In the genomic region with DNA sequence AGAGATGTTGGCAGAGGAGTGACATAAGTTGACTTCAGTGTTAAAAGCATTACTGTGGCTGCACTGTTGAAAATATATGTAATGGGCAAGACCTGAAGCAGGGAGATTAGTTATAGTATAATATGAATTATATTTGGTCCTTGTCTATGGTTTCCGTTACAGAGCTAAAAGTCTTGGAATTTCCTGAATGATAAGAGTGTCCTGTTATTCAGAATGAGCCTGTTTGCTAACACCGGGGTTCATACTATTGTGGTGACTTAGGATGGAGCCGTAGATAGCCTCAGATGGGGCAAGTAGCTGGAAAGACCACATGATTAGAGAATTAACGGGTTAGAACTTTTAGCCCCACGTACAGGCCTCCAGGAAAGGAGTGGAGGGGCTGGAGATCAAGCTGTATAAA, we compare ENCODE assay signal across 14 cellular contexts. TPM values are rescaled to one million over a fixed set of nuclear protein-coding genes. Genes with fewer than 3 reads are reported as not detected.
DNase-seq lines count a peak whose midpoint lies in the region; ATAC-seq and TF ChIP-seq lines count a peak whose summit lies in the region.
"Had no signal": no experiment of that assay in that cellular context is flagged by ENCODE, and none has a peak within 500 bp of the region (broad histone marks: within the 10 kb centered on the region; RNA-seq: fewer than 3 reads in every experiment).

No MANE protein-coding gene starts in this region.

- H3K9me3 ChIP-seq in CD4-positive, alpha-beta memory T cell (ENCODE audit: control insufficient read depth in 1 of 2, low read length in 2 of 2): no peaks in the 10 kb centered on the region
- H3K9me3 ChIP-seq in gastrocnemius medialis: no peaks in the 10 kb centered on the region
- no peaks in the 10 kb centered on the region for H3K9me3 ChIP-seq in suprapubic skin

- POLR2A ChIA-PET in CD4-positive, alpha-beta memory T cell (lab: Charles Lee; ENCODE audit: partially characterized antibody): no interaction called here

- peaks cover 26% of the 10 kb centered on the region for H3K36me3 ChIP-seq in CD4-positive, alpha-beta memory T cell (ENCODE audit: insufficient read depth, low read length)
- H3K36me3 ChIP-seq in brain microvascular endothelial cell (replicated peaks) (peaks cover 4% of the 10 kb centered on the region), gastrocnemius medialis (peaks cover 0 to 16% of the 10 kb centered on the region in 2 donors), suprapubic skin (peaks cover 24% of the 10 kb centered on the region)

- H3K4me3 Mint-ChIP-seq in CD4-positive, alpha-beta memory T cell: peak overlapping the region in 1 of 8 donors; percentile 32
- no peak overlapping the region for H3K4me3 Mint-ChIP-seq in HFFc6

- H3K9me3 Mint-ChIP-seq in CD4-positive, alpha-beta memory T cell: no peaks in the 10 kb centered on the region
- no peaks in the 10 kb centered on the region for H3K9me3 Mint-ChIP-seq in HFFc6

- H3K4me3 ChIP-seq in CD4-positive, alpha-beta memory T cell (ENCODE audit: low read length in 2 of 2): no peak overlapping the region
- H3K4me3 ChIP-seq in brain microvascular endothelial cell (ENCODE audit: low read depth, low read length): no peak overlapping the region
- H3K4me3 ChIP-seq in gastrocnemius medialis: no peak overlapping the region
- H3K4me3 ChIP-seq in suprapubic skin: no peak overlapping the region

- in situ Hi-C loops in brain microvascular endothelial cell (cut with HindIII; ENCODE audit: low pct_ligation_motif_present, low sequenced_read_pairs) (no loop called here), gastrocnemius medialis (cut with MboI; ENCODE audit: low sequenced_read_pairs in 4 of 4) (loop anchor here in 1 of 4 donors (25.0 kb wide), 1 partner anchor 539 kb away; the partner anchor contains the start of gene HSPH1)

- 78% methylated on average over 5 of the region's 5 CpGs for WGBS in suprapubic skin

- H3K27me3 Mint-ChIP-seq in CD4-positive, alpha-beta memory T cell: no peaks in the 10 kb centered on the region
- H3K27me3 Mint-ChIP-seq in HFFc6 (ENCODE audit: insufficient read depth): no peaks in the 10 kb centered on the region

- no peaks in the 10 kb centered on the region for H3K27me3 ChIP-seq in CD4-positive, alpha-beta memory T cell (ENCODE audit: insufficient read depth, low read length)
- H3K27me3 ChIP-seq in brain microvascular endothelial cell (replicated peaks) (no peaks in the 10 kb centered on the region), gastrocnemius medialis (no peaks in the 10 kb centered on the region), suprapubic skin (no peaks in the 10 kb centered on the region)

- no peak for TF ChIP-seq EP300 in suprapubic skin (IDR thresholded peaks at IDR 0.05)

- TF ChIP-seq POLR2A in gastrocnemius medialis (IDR thresholded peaks at IDR 0.05) (no peak), suprapubic skin (IDR thresholded peaks at IDR 0.05) (no peak)

- peaks cover 29 to 43% of the 10 kb centered on the region in 2 donors for H3K36me3 Mint-ChIP-seq in CD4-positive, alpha-beta memory T cell
- peaks cover 24% of the 10 kb centered on the region for H3K36me3 Mint-ChIP-seq in HFFc6 (ENCODE audit: low read depth)

- CTCF ChIA-PET in CD4-positive, alpha-beta memory T cell (lab: Charles Lee; ENCODE audit: partially characterized antibody): no interaction called here

- no peak for DNase-seq in CD4-positive, alpha-beta memory T cell
- DNase-seq in HFFc6 (no peak), brain microvascular endothelial cell (peak; percentile 65), iris pigment epithelial cell (ENCODE audit: low read depth) (peak; percentile 68), gastrocnemius medialis (no peak), Ammon's horn (ENCODE audit: low spot score) (no peak), suprapubic skin (ENCODE audit: low spot score in 2 of 2) (no peak)
- DNase-seq: DMS 273 treated with DMSO at 0.1 percent for 48 hours, KBM-7, NCI-H1092, NCI-H1694, NCI-H2107, NCI-H69 had no signal

- intact Hi-C loops in CD4-positive, alpha-beta memory T cell (cut with micrococcal nuclease): no loop called here
- intact Hi-C loops in gastrocnemius medialis (cut with DNase I; ENCODE audit: low total_unique reads): no loop called here

- peak overlapping the region in 4 of 7 donors; percentile 9 to 78 (median 45) for H3K27ac Mint-ChIP-seq in CD4-positive, alpha-beta memory T cell
- peak overlapping the region; percentile 22; the same call in 1 of the 2 replicates for H3K27ac Mint-ChIP-seq in HFFc6

- ATAC-seq in gastrocnemius medialis: no peak

- H3K27ac ChIP-seq in CD4-positive, alpha-beta memory T cell (ENCODE audit: low read depth, low read length): no peak overlapping the region
- peak overlapping the region; percentile 68 for H3K27ac ChIP-seq in brain microvascular endothelial cell
- no peak overlapping the region for H3K27ac ChIP-seq in gastrocnemius medialis
- no peak overlapping the region for H3K27ac ChIP-seq in suprapubic skin
- H3K27ac ChIP-seq: RWPE1 had no signal

- H3K4me1 ChIP-seq in CD4-positive, alpha-beta memory T cell (ENCODE audit: insufficient read depth, low read length): peaks cover 36% of the 10 kb centered on the region
- H3K4me1 ChIP-seq in gastrocnemius medialis: peaks cover 24 to 28% of the 10 kb centered on the region in 2 donors
- H3K4me1 ChIP-seq in suprapubic skin: peaks cover 27% of the 10 kb centered on the region

- no peak for TF ChIP-seq CTCF in HFFc6 (IDR thresholded peaks at IDR 0.05)
- TF ChIP-seq CTCF in brain microvascular endothelial cell (IDR thresholded peaks at IDR 0.05; ENCODE audit: low read depth, low read length, missing control alignments): no peak
- TF ChIP-seq CTCF in gastrocnemius medialis (IDR thresholded peaks at IDR 0.05 in 4 of 5, conservative IDR thresholded peaks at IDR 0.05 in 1 of 5): no peak
- no peak for TF ChIP-seq CTCF in suprapubic skin (IDR thresholded peaks at IDR 0.05)

- peaks cover 34 to 41% (median 37%) of the 10 kb centered on the region in 4 donors for H3K4me1 Mint-ChIP-seq in CD4-positive, alpha-beta memory T cell
- H3K4me1 Mint-ChIP-seq in HFFc6 (ENCODE audit: low read depth): peaks cover 8% of the 10 kb centered on the region

RNA-seq across cellular contexts. Expression of gene USPL1, which starts 5.7 kb away (rescaled TPM):
- 10 to 100 TPM; 30.4 to 31.8 TPM for total RNA-seq in CD4-positive, alpha-beta memory T cell
- polyA plus RNA-seq in CD4-positive, alpha-beta memory T cell: 10 to 100 TPM; 13.5 to 15.1 TPM
- 10 to 100 TPM in 4 of 6 experiments, 1 to 10 TPM in 2; 8.0 to 10.9 (median 10.3) TPM for total RNA-seq in HFFc6 (2021; fragmentation: NEBNext Ultra II Directional; extraction: Animal tissue kit (Norgen Biotek cat#: 25700))
- total RNA-seq in gastrocnemius medialis (10 to 100 TPM; 14.2 to 18.4 (median 15.6) TPM), suprapubic skin (10 to 100 TPM; 14.4 to 28.4 (median 21.8) TPM)

Comparison
In these comparisons a context has a peak if more than half of its experiments do, and no peak if none do; other contexts are left out.
1. DNase-seq: peak in brain microvascular endothelial cell (single experiment) and iris pigment epithelial cell (single experiment); none in CD4-positive, alpha-beta memory T cell (0 of 5), HFFc6 (single experiment), gastrocnemius medialis (0 of 2), Ammon's horn (single experiment) and suprapubic skin (0 of 2).